In the genomic region with DNA sequence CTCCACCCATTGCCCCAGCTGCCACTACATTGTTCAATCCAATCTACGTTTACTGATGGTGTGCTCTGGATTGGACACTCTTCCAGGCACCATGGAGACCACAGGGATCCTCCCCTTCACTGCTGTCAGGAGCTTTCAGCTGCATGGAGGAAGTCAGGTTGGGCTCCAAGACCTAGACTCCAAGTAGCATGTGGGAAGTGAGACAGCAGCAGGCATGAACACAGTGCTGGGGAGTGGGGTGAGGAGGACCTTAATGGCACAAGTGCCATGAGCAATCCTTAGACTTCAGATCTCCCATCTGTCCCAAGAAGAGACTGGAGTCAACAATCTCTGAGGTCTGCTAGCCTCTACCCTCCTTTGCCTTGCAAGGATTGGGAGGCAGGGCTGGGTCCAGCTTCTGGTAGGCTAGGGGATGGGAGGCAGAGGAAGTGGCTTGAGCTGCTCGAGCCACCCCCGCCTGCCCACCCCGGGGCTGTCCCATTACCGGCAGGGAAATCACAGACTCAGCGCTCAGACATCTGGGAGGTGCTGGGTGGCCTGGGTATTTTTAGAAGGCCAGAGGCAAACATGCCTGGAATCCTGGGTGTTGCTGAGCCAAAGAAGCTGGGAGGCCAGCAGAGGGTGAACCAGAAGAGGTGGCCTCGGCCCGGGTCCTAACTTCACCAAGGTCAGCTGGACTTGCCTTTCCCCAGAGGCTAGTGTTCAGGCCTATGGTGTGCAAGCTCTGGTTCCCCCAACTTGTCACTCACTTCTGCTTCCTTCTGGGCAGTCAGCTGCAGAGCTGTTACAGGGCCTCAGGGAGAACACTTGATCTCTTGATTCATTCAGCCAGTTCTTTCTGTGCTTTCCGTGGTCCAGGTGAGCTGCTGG, we compare ENCODE assay signal across 8 cellular contexts. TPM values are rescaled to one million over a fixed set of nuclear protein-coding genes. Genes with fewer than 3 reads are reported as not detected.
DNase-seq lines count a peak whose midpoint lies in the region; ATAC-seq and TF ChIP-seq lines count a peak whose summit lies in the region.

No MANE protein-coding gene starts in this region.

- peak; percentile 32 for ATAC-seq in HG03460 (IDR thresholded peaks at IDR 0.05; ENCODE audit: unreplicated experiment)
- ATAC-seq in naive thymus-derived CD8-positive, alpha-beta T cell, result no peak

- peak overlapping the region in 1 of 10 donors; percentile 50 for H3K4me3 Mint-ChIP-seq in naive thymus-derived CD8-positive, alpha-beta T cell

- TF ChIP-seq CTCF in cardiac fibroblast (IDR thresholded peaks at IDR 0.05; ENCODE audit: low read depth, low read length), result no peak
- no peak for TF ChIP-seq CTCF in RWPE1 (conservative IDR thresholded peaks at IDR 0.05; ENCODE audit: low read depth)

- H3K4me3 ChIP-seq in cardiac fibroblast (replicated peaks in 1 of 2; ENCODE audit: low read depth in 2 of 2, low read length in 2 of 2), result no peak overlapping the region

- CTCF ChIA-PET in RWPE1 (lab: Yijun Ruan, JAX), result interaction anchor here (0.5 to 0.7 kb wide), 6 partner anchors 11 to 439 kb away, joined by 3 to 5 read pairs (median 4); partner anchors contain the start of gene ARHGEF17

- H3K4me1 Mint-ChIP-seq in naive thymus-derived CD8-positive, alpha-beta T cell, result peaks cover 31 to 77% (median 52%) of the 10 kb centered on the region in 4 donors

- no peaks in the 10 kb centered on the region for H3K36me3 Mint-ChIP-seq in naive thymus-derived CD8-positive, alpha-beta T cell

- no peaks in the 10 kb centered on the region for H3K27me3 Mint-ChIP-seq in naive thymus-derived CD8-positive, alpha-beta T cell

- peak; percentile 55 for DNase-seq in activated effector memory CD4-positive, alpha-beta T cell treated with anti-CD3 and anti-CD28 coated beads, Interleukin-2, amount 50 U/mL, for 16 hours
- DNase-seq in activated effector memory CD4-positive, alpha-beta T cell treated with Interleukin-2 at 50 U/mL for 16 hours, result no peak
- DNase-seq in cardiac fibroblast (ENCODE audit: low read depth in 2 of 2), result peak; percentile 71 to 83
- DNase-seq in naive thymus-derived CD8-positive, alpha-beta T cell, result no peak
- DNase-seq in GM19240 (ENCODE audit: insufficient read length, low spot score), result no peak
- no peak for DNase-seq in RWPE1 (ENCODE audit: low spot score)
- no peak for DNase-seq in foreskin melanocyte

- H3K27ac ChIP-seq in RWPE1, result no peak overlapping the region

- peak overlapping the region in 8 of 10 donors; percentile 27 to 99 (median 65) for H3K27ac Mint-ChIP-seq in naive thymus-derived CD8-positive, alpha-beta T cell

- POLR2A ChIA-PET in naive thymus-derived CD8-positive, alpha-beta T cell (lab: Charles Lee), result interaction anchor here (0.7 to 4.0 kb wide), 2 partner anchors 14 to 246 kb away, joined by 3 to 31 read pairs; partner anchors contain the start of gene FCHSD2
- POLR2A ChIA-PET in RWPE1 (lab: Yijun Ruan, JAX; ENCODE audit: low non-redundant PET), result no interaction called here

- H3K9me3 Mint-ChIP-seq in naive thymus-derived CD8-positive, alpha-beta T cell, result no peaks in the 10 kb centered on the region

RNA-seq across cellular contexts. Expression of gene FCHSD2, which starts 15.3 kb away (rescaled TPM):
- total RNA-seq in naive thymus-derived CD8-positive, alpha-beta T cell, result 10 to 100 TPM; 54.6 to 70.0 TPM
- polyA plus RNA-seq in naive thymus-derived CD8-positive, alpha-beta T cell, result 10 to 100 TPM; 11.8 to 15.6 (median 14.7) TPM

Comparison
In these comparisons a context has a peak if more than half of its experiments do, and no peak if none do; other contexts are left out.
1. DNase-seq: peak in activated effector memory CD4-positive, alpha-beta T cell treated with anti-CD3 and anti-CD28 coated beads, Interleukin-2, amount 50 U/mL, for 16 hours (single experiment) and cardiac fibroblast (2 of 2); none in activated effector memory CD4-positive, alpha-beta T cell treated with Interleukin-2 at 50 U/mL for 16 hours (single experiment), naive thymus-derived CD8-positive, alpha-beta T cell (0 of 10), GM19240 (single experiment), RWPE1 (single experiment) and foreskin melanocyte (single experiment).